35 cellular contexts compared by ENCODE assay signal in genomic region chr9:102047549-102047948, GRCh38.
"Had no signal": no experiment of that assay in that cellular context is flagged by ENCODE, and none has a peak within 500 bp of the region (broad histone marks: within the 10 kb centered on the region; RNA-seq: fewer than 3 reads in every experiment).

No MANE protein-coding gene starts in this region.

- H3K36me3 ChIP-seq: brain microvascular endothelial cell, WERI-Rb-1 had no signal

- H3K9me3 Mint-ChIP-seq: activated T-helper 1 cell treated with anti-CD3 and anti-CD28 coated beads, Interleukin-12 subunit alpha, Interleukin-12 subunit beta, Interleukin-2, Interleukin-4 antibody, amounts not matched to agents 30 ng/mL and 10 ng/mL and 1 ng/mL, durations not matched to agents 14 hours and 24 hours and 36 hours; activated T-helper 2 cell treated with anti-CD3 and anti-CD28 coated beads, Interferon-gamma antibody, Interleukin-2, Interleukin-4, amounts not matched to agents 10 μg/mL and 5 μg/mL and 100 μg/mL, durations not matched to agents 14 hours and 24 hours and 36 hours; endodermal cell had no signal

- ATAC-seq: activated CD4-positive, CD25-positive, alpha-beta regulatory T cell treated with anti-CD3 and anti-CD28 coated beads, Interleukin-2, amount 50 U/mL, for 24 hours; activated CD8-positive, alpha-beta memory T cell treated with anti-CD3 and anti-CD28 coated beads, Interleukin-2, amount 10 ng/mL, durations not matched to agents 7 days and 5 days; activated CD8-positive, alpha-beta T cell treated with anti-CD3 and anti-CD28 coated beads for 36 hours; esophagus mucosa; T-helper 17 cell had no signal

- H3K36me3 Mint-ChIP-seq: activated CD8-positive, alpha-beta memory T cell treated with anti-CD3 and anti-CD28 coated beads, Interleukin-2, amount 10 ng/mL, durations not matched to agents 7 days and 5 days; activated naive CD4-positive, alpha-beta T cell treated with anti-CD3 and anti-CD28 coated beads, Interleukin-2, amount 10 ng/mL, durations not matched to agents 7 days and 5 days; activated naive CD8-positive, alpha-beta T cell had no signal

- FAIRE-seq: astrocyte, bronchial epithelial cell, frontal cortex had no signal

- H3K4me3 Mint-ChIP-seq: activated B cell treated with CpG ODN at 0.5 μM for 24 hours; activated CD8-positive, alpha-beta memory T cell treated with anti-CD3 and anti-CD28 coated beads, Interleukin-2, amount 10 ng/mL, durations not matched to agents 7 days and 5 days; activated CD8-positive, alpha-beta T cell treated with anti-CD3 and anti-CD28 coated beads for 36 hours; activated naive CD4-positive, alpha-beta T cell treated with anti-CD3 and anti-CD28 coated beads, Interleukin-2, amount 10 ng/mL, durations not matched to agents 7 days and 5 days; activated naive CD8-positive, alpha-beta T cell; activated T-helper 1 cell treated with anti-CD3 and anti-CD28 coated beads, Interleukin-12 subunit alpha, Interleukin-12 subunit beta, Interleukin-2, Interleukin-4 antibody, amounts not matched to agents 30 ng/mL and 10 ng/mL and 1 ng/mL, durations not matched to agents 14 hours and 24 hours and 36 hours; central memory CD8-positive, alpha-beta T cell; dendritic cell treated with granulocyte-macrophage colony-stimulating factor and Interleukin-4, amounts not matched to agents 40 ng/mL and 50 ng/mL, for 4 days; endodermal cell; T-helper 17 cell; T-helper 2 cell treated with Interferon-gamma antibody and Interleukin-4, amounts not matched to agents 5 μg/mL and 100 μg/mL, for 36 hours had no signal

- H3K27me3 Mint-ChIP-seq: activated B cell treated with CpG ODN at 0.5 μM for 24 hours; activated CD8-positive, alpha-beta memory T cell treated with anti-CD3 and anti-CD28 coated beads, Interleukin-2, amount 10 ng/mL, durations not matched to agents 7 days and 5 days; activated CD8-positive, alpha-beta T cell treated with anti-CD3 and anti-CD28 coated beads for 36 hours; activated naive CD4-positive, alpha-beta T cell treated with anti-CD3 and anti-CD28 coated beads, Interleukin-2, amount 10 ng/mL, durations not matched to agents 7 days and 5 days; activated naive CD8-positive, alpha-beta T cell; central memory CD8-positive, alpha-beta T cell; dendritic cell treated with granulocyte-macrophage colony-stimulating factor and Interleukin-4, amounts not matched to agents 40 ng/mL and 50 ng/mL, for 4 days; T-helper 17 cell had no signal

- H3K4me3 ChIP-seq: coronary artery, dorsolateral prefrontal cortex had no signal

- H3K27ac Mint-ChIP-seq: activated B cell treated with CpG ODN at 0.5 μM for 24 hours; activated CD8-positive, alpha-beta memory T cell treated with anti-CD3 and anti-CD28 coated beads, Interleukin-2, amount 10 ng/mL, durations not matched to agents 7 days and 5 days; activated CD8-positive, alpha-beta T cell treated with anti-CD3 and anti-CD28 coated beads for 36 hours; activated naive CD4-positive, alpha-beta T cell treated with anti-CD3 and anti-CD28 coated beads, Interleukin-2, amount 10 ng/mL, durations not matched to agents 7 days and 5 days; activated naive CD8-positive, alpha-beta T cell; activated T-helper 1 cell treated with anti-CD3 and anti-CD28 coated beads, Interleukin-12 subunit alpha, Interleukin-12 subunit beta, Interleukin-2, Interleukin-4 antibody, amounts not matched to agents 30 ng/mL and 10 ng/mL and 1 ng/mL, durations not matched to agents 14 hours and 24 hours and 36 hours; activated T-helper 2 cell treated with anti-CD3 and anti-CD28 coated beads, Interferon-gamma antibody, Interleukin-2, Interleukin-4, amounts not matched to agents 10 μg/mL and 5 μg/mL and 100 μg/mL, durations not matched to agents 14 hours and 24 hours and 36 hours; dendritic cell treated with granulocyte-macrophage colony-stimulating factor and Interleukin-4, amounts not matched to agents 40 ng/mL and 50 ng/mL, for 4 days; endodermal cell; T-helper 17 cell; T-helper 2 cell treated with Interferon-gamma antibody and Interleukin-4, amounts not matched to agents 5 μg/mL and 100 μg/mL, for 36 hours had no signal

- DNase-seq: activated B cell treated with CpG ODN at 0.5 μM for 24 hours; activated CD4-positive, alpha-beta T cell treated with anti-CD3 and anti-CD28 coated beads for 48 hours; activated CD4-positive, alpha-beta T cell treated with anti-CD3 and anti-CD28 coated beads, Interleukin-2, amount 50 U/mL, for 1 hour; activated CD4-positive, alpha-beta T cell treated with anti-CD3 and anti-CD28 coated beads, Interleukin-2, amount 50 U/mL, for 48 hours; activated CD8-positive, alpha-beta memory T cell treated with anti-CD3 and anti-CD28 coated beads, Interleukin-2, amount 10 ng/mL, durations not matched to agents 7 days and 5 days; activated CD8-positive, alpha-beta memory T cell treated with anti-CD3 and anti-CD28 coated beads, Interleukin-2, amount 50 U/mL, for 4 hours; activated CD8-positive, alpha-beta T cell treated with anti-CD3 and anti-CD28 coated beads for 36 hours; activated effector memory CD4-positive, alpha-beta T cell treated with anti-CD3 and anti-CD28 coated beads, Interleukin-2, amount 50 U/mL, for 16 hours; activated naive CD4-positive, alpha-beta T cell treated with anti-CD3 and anti-CD28 coated beads, Interleukin-2, amount 10 ng/mL, durations not matched to agents 7 days and 5 days; activated T-cell treated with anti-CD3 and anti-CD28 coated beads, Interleukin-2, amount 50 U/mL, for 1 hour; activated T-cell treated with anti-CD3 and anti-CD28 coated beads, Interleukin-2, amount 50 U/mL, for 48 hours; amniotic stem cell; anterior cingulate cortex; brain microvascular endothelial cell; dorsolateral prefrontal cortex; effector memory CD4-positive, alpha-beta T cell; endodermal cell; foreskin fibroblast; head of caudate nucleus; hippocampal formation; T-helper 17 cell; T1000; WERI-Rb-1 had no signal

- H3K27me3 ChIP-seq: brain microvascular endothelial cell had no signal

- H3K4me1 Mint-ChIP-seq: activated CD8-positive, alpha-beta memory T cell treated with anti-CD3 and anti-CD28 coated beads, Interleukin-2, amount 10 ng/mL, durations not matched to agents 7 days and 5 days; central memory CD8-positive, alpha-beta T cell; endodermal cell; T-helper 17 cell had no signal

- H3K27ac ChIP-seq: brain microvascular endothelial cell, coronary artery, dorsolateral prefrontal cortex, WERI-Rb-1 had no signal
